ENCODE assay signal across 15 cellular contexts in genomic region chr17:36593651-36594316, GRCh38. TPM values are rescaled to one million over a fixed set of nuclear protein-coding genes. Genes with fewer than 3 reads are reported as not detected.
A peak's percentile ranks its signal among the peaks of the same experiment; 100 is the strongest.
DNase-seq lines count a peak whose midpoint lies in the region; ATAC-seq, FAIRE-seq and TF ChIP-seq lines count a peak whose summit lies in the region.
"Had no signal": no experiment of that assay in that cellular context is flagged by ENCODE, and none has a peak within 500 bp of the region (broad histone marks: within the 10 kb centered on the region; RNA-seq: fewer than 3 reads in every experiment).

No MANE protein-coding gene starts in this region.

- no peak overlapping the region for H3K27ac ChIP-seq in K562 (ENCODE audit: extremely low read depth, low read depth, low read length)

- POLR2A ChIA-PET in K562 (lab: Yijun Ruan, JAX) = interaction anchor here (0.6 to 3.7 kb wide), 5 partner anchors 9 to 813 kb away, joined by 3 to 19 read pairs (median 5); partner anchors contain the start of genes ACACA, MYO19, PIGW and TADA2A

- no peaks in the 10 kb centered on the region for H3K9me3 ChIP-seq in K562 (replicated peaks; ENCODE audit: control insufficient read depth, insufficient read depth, low read depth, low read length)

- peak overlapping the region in 1 of 2 experiments; percentile 79; a peak in 2 of 4 replicates for H3K9ac ChIP-seq in K562 (ENCODE audit: insufficient read depth in 1 of 2, low read depth in 2 of 2, low read length in 2 of 2)

- H3K4me1 Mint-ChIP-seq in stimulated activated effector memory CD8-positive, alpha-beta T cell treated with anti-CD3 and anti-CD28 coated beads, Interleukin-12 subunit alpha, Interleukin-12 subunit beta, amount 100 ng/mL, for 72 hours = peaks cover 43% of the 10 kb centered on the region

- H3K36me3 Mint-ChIP-seq in stimulated activated effector memory CD8-positive, alpha-beta T cell treated with anti-CD3 and anti-CD28 coated beads, Interleukin-12 subunit alpha, Interleukin-12 subunit beta, amount 100 ng/mL, for 72 hours = peaks cover 31% of the 10 kb centered on the region

- peak overlapping the region; percentile 84 for H3K4me2 ChIP-seq in K562 (ENCODE audit: insufficient read depth, low read length)

- no peaks in the 10 kb centered on the region; the same call in 1 of the 2 replicates for H4K20me1 ChIP-seq in K562 (replicated peaks; ENCODE audit: control insufficient read depth, insufficient read depth, low read length)

- DNase-seq in Right ventricle myocardium superior (no peak), cardiac septum (ENCODE audit: low spot score) (no peak), K562 (ENCODE audit: extremely low read depth in 1 of 4, low spot score in 3 of 4) (peak in 1 of 4 experiments; percentile 35), mesenteric fat pad (ENCODE audit: low spot score) (peak; percentile 45), ureter (ENCODE audit: low spot score) (peak; percentile 60), cerebellar cortex (ENCODE audit: low spot score) (no peak)
- no peak for DNase-seq in stimulated activated effector memory CD8-positive, alpha-beta T cell treated with anti-CD3 and anti-CD28 coated beads, Interleukin-12 subunit alpha, Interleukin-12 subunit beta, amount 100 ng/mL, for 72 hours (ENCODE audit: low spot score in 2 of 2)
- DNase-seq: EL, HCEC 1CT, nucleus accumbens had no signal

- TF ChIP-seq POLR2A in K562 (conservative IDR thresholded peaks at IDR 0.05) = no peak

- no peaks in the 10 kb centered on the region for H3K9me1 ChIP-seq in K562 (ENCODE audit: control insufficient read depth, insufficient read depth, low read length)

- intact Hi-C loops in Right ventricle myocardium superior (cut with DNase I) (no loop called here), cardiac septum (cut with DNase I) (loop anchor here (5.0 kb wide), 1 partner anchor 46 kb away; no protein-coding TSS in a partner anchor), K562 (cut with micrococcal nuclease) (no loop called here)

- TSS peak; percentile 39 for BruUV-seq in K562 (replicated peaks; lab: Mats Ljungman, UMichigan)

- no peaks in the 10 kb centered on the region for H3K27me3 ChIP-seq in K562 (ENCODE audit: control insufficient read depth in 2 of 2, insufficient read depth in 2 of 2, low read length in 2 of 2)

- no peak overlapping the region for H3K27ac Mint-ChIP-seq in stimulated activated effector memory CD8-positive, alpha-beta T cell treated with anti-CD3 and anti-CD28 coated beads, Interleukin-12 subunit alpha, Interleukin-12 subunit beta, amount 100 ng/mL, for 72 hours
- H3K27ac Mint-ChIP-seq: activated CD4-positive, alpha-beta memory T cell treated with anti-CD3 and anti-CD28 coated beads for 36 hours had no signal

- H3K9me3 Mint-ChIP-seq in stimulated activated effector memory CD8-positive, alpha-beta T cell treated with anti-CD3 and anti-CD28 coated beads, Interleukin-12 subunit alpha, Interleukin-12 subunit beta, amount 100 ng/mL, for 72 hours = no peaks in the 10 kb centered on the region
- H3K9me3 Mint-ChIP-seq: activated CD4-positive, alpha-beta memory T cell treated with anti-CD3 and anti-CD28 coated beads for 36 hours; activated naive CD4-positive, alpha-beta T cell treated with anti-CD3 and anti-CD28 coated beads, Interleukin-2, amount 50 U/mL, for 24 hours had no signal

- no peak for TF ChIP-seq EP300 in K562 (IDR thresholded peaks at IDR 0.05; ENCODE audit: low read length)

- no peak for TF ChIP-seq CTCF in K562 (IDR thresholded peaks at IDR 0.05 in 2 of 3, conservative IDR thresholded peaks at IDR 0.05 in 1 of 3; ENCODE audit: insufficient read depth in 2 of 3, low read depth in 1 of 3, low read length in 3 of 3)

- CTCF ChIA-PET in K562 (lab: Yijun Ruan, JAX; ENCODE audit: low intra/inter-chr PET ratio) = no interaction called here

- no peak overlapping the region; the same call in 1 of the 2 replicates for H3K4me3 ChIP-seq in K562

- FAIRE-seq in K562 (lab: Jason Lieb, UNC) = no peak
- FAIRE-seq: islet of Langerhans, RCC 7860 had no signal

- peaks cover 65 to 71% of the 10 kb centered on the region in 2 experiments for H3K4me1 ChIP-seq in K562 (replicated peaks in 1 of 2; ENCODE audit: control insufficient read depth in 2 of 2, insufficient read depth in 2 of 2, low read length in 2 of 2)

- peaks cover 68% of the 10 kb centered on the region for H3K36me3 ChIP-seq in K562 (ENCODE audit: control insufficient read depth, insufficient read depth, low read length)

- no peak for TF ChIP-seq RAD21 in K562 (CRISPR knock-in tag; conservative IDR thresholded peaks at IDR 0.05 in 1 of 2, IDR thresholded peaks at IDR 0.05 in 1 of 2)

- 47% methylated on average over 4 of the region's 8 CpGs for WGBS in K562 (ENCODE audit: insufficient coverage, low coverage, missing lambda C conversion rate)

- in situ Hi-C loops in K562 (cut with MboI) = loop anchor here (5.0 kb wide), 1 partner anchor 46 kb away; no protein-coding TSS in a partner anchor

- no peak overlapping the region for H3K4me3 Mint-ChIP-seq in stimulated activated effector memory CD8-positive, alpha-beta T cell treated with anti-CD3 and anti-CD28 coated beads, Interleukin-12 subunit alpha, Interleukin-12 subunit beta, amount 100 ng/mL, for 72 hours

- H3K79me2 ChIP-seq in K562 (ENCODE audit: control insufficient read depth, insufficient read depth, low read length) = peaks cover 70% of the 10 kb centered on the region

- peak; percentile 10 for ATAC-seq in Right ventricle myocardium superior (ENCODE audit: poor library complexity)
- no peak for ATAC-seq in K562
- no peak for ATAC-seq in stimulated activated effector memory CD8-positive, alpha-beta T cell treated with anti-CD3 and anti-CD28 coated beads, Interleukin-12 subunit alpha, Interleukin-12 subunit beta, amount 100 ng/mL, for 72 hours
- ATAC-seq in GM18909 (IDR thresholded peaks at IDR 0.05; ENCODE audit: poor library complexity, unreplicated experiment) = no peak

- H2AFZ ChIP-seq in K562 (ENCODE audit: low read depth, low read length) = no peak overlapping the region

RNA-seq across cellular contexts. Expression of gene DHRS11, which starts 2.1 kb away (rescaled TPM):
- total RNA-seq in Right ventricle myocardium superior (13.9 TPM), cardiac septum (15.3 TPM), K562 (2014; rRNA removed) (59.8 and 75.7 TPM in 2 replicates), K562 (2014; rRNA removed; fragmentation: Illumina TruSeq; extraction: Trizol) (38.3 and 49.7 TPM in 2 replicates), K562 (2015; rRNA removed; fragmentation: Illumina TruSeq; extraction: Trizol) (43.9 and 45.1 TPM in 2 replicates), K562 (2021) (66.2 and 68.2 TPM in 2 replicates), mesenteric fat pad (16.3 TPM), ureter (18.2 TPM)
- total RNA-seq in K562 (2011; cell fraction: chromatin; rRNA removed; ENCODE audit: low replicate concordance) = 92.9 and 198 TPM in 2 replicates
- total RNA-seq in K562 (2011; cell fraction: nucleolus; rRNA removed) = 118 and 119 TPM in 2 replicates
- total RNA-seq in K562 (2011; cell fraction: nucleoplasm; rRNA removed) = 123 and 139 TPM in 2 replicates
- polyA plus RNA-seq in K562 (2011; rRNA removed) (62.7 and 85.1 TPM in 2 replicates), K562 (2014; fragmentation: Illumina TruSeq; extraction: Trizol) (99.3 and 123 TPM in 2 replicates), K562 (2014; fragmentation: Nextera tagmentation; extraction: Ambion mirVana) (10 to 100 TPM; 15.2 to 23.0 TPM), K562 (2014; rRNA removed) (87.3 and 100 TPM in 2 replicates)
- 78.5 and 144 TPM in 2 replicates for polyA plus RNA-seq in K562 (2011; cell fraction: cytosol; rRNA removed)
- 97.1 and 183 TPM in 2 replicates for polyA plus RNA-seq in K562 (2011; cell fraction: nucleus; rRNA removed)
- 64.9 and 69.7 TPM in 2 replicates for polyA plus RNA-seq in K562 (2012)
- polyA minus RNA-seq in K562 (2011; rRNA and poly(A)+ RNA removed) = 30.9 and 70.0 TPM in 2 replicates
- polyA minus RNA-seq in K562 (2011; cell fraction: cytosol; rRNA and poly(A)+ RNA removed) = 31.7 and 48.1 TPM in 2 replicates
- 20.8 and 30.8 TPM in 2 replicates for polyA minus RNA-seq in K562 (2011; cell fraction: nucleus; rRNA and poly(A)+ RNA removed)

RNA-seq across cellular contexts. Expression of gene MRM1, which starts 7.6 kb away (rescaled TPM):
- 8.3 TPM for total RNA-seq in Right ventricle myocardium superior
- 7.0 TPM for total RNA-seq in cardiac septum
- total RNA-seq in K562 (2011; cell fraction: chromatin; rRNA removed; ENCODE audit: low replicate concordance) = 7.6 and 26.8 TPM in 2 replicates
- 26.1 and 30.4 TPM in 2 replicates for total RNA-seq in K562 (2011; cell fraction: nucleolus; rRNA removed)
- total RNA-seq in K562 (2011; cell fraction: nucleoplasm; rRNA removed) = 18.8 and 22.1 TPM in 2 replicates
- total RNA-seq in K562 (2014; rRNA removed) = 26.1 and 30.5 TPM in 2 replicates
- 9.8 and 12.8 TPM in 2 replicates for total RNA-seq in K562 (2014; rRNA removed; fragmentation: Illumina TruSeq; extraction: Trizol)
- total RNA-seq in K562 (2015; rRNA removed; fragmentation: Illumina TruSeq; extraction: Trizol) = 21.5 and 22.7 TPM in 2 replicates
- total RNA-seq in K562 (2021) = 28.1 and 28.4 TPM in 2 replicates
- polyA plus RNA-seq in K562 (2011; rRNA removed) = 10.7 and 14.1 TPM in 2 replicates
- 11.7 and 37.1 TPM in 2 replicates for polyA plus RNA-seq in K562 (2011; cell fraction: cytosol; rRNA removed)
- 10.4 and 25.5 TPM in 2 replicates for polyA plus RNA-seq in K562 (2011; cell fraction: nucleus; rRNA removed)
- 9.7 and 20.2 TPM in 2 replicates for polyA plus RNA-seq in K562 (2012)
- polyA plus RNA-seq in K562 (2014; fragmentation: Illumina TruSeq; extraction: Trizol) = 22.2 and 27.0 TPM in 2 replicates
- polyA plus RNA-seq in K562 (2014; fragmentation: Nextera tagmentation; extraction: Ambion mirVana) = 1 to 10 TPM in 1 of 2 experiments, under 1 TPM in 1; 0.61 to 1.4 TPM
- 27.1 and 27.2 TPM in 2 replicates for polyA plus RNA-seq in K562 (2014; rRNA removed)
- 3.2 and 6.3 TPM in 2 replicates for polyA minus RNA-seq in K562 (2011; rRNA and poly(A)+ RNA removed)
- polyA minus RNA-seq in K562 (2011; cell fraction: cytosol; rRNA and poly(A)+ RNA removed) = 13.0 and 14.2 TPM in 2 replicates
- polyA minus RNA-seq in K562 (2011; cell fraction: nucleus; rRNA and poly(A)+ RNA removed) = 10.3 and 12.9 TPM in 2 replicates
- 4.1 TPM for total RNA-seq in mesenteric fat pad
- 13.7 TPM for total RNA-seq in ureter

RNA-seq across cellular contexts. Expression of gene GGNBP2, which starts 49.1 kb away (rescaled TPM):
- 36.6 TPM for total RNA-seq in Right ventricle myocardium superior
- 50.2 TPM for total RNA-seq in cardiac septum
- total RNA-seq in K562 (2011; cell fraction: chromatin; rRNA removed; ENCODE audit: low replicate concordance) = 160 and 249 TPM in 2 replicates
- total RNA-seq in K562 (2011; cell fraction: nucleolus; rRNA removed) = 57.2 and 67.9 TPM in 2 replicates
- 114 and 172 TPM in 2 replicates for total RNA-seq in K562 (2011; cell fraction: nucleoplasm; rRNA removed)
- total RNA-seq in K562 (2014; rRNA removed) = 46.9 and 51.4 TPM in 2 replicates
- 64.1 and 66.0 TPM in 2 replicates for total RNA-seq in K562 (2014; rRNA removed; fragmentation: Illumina TruSeq; extraction: Trizol)
- 61.5 and 71.3 TPM in 2 replicates for total RNA-seq in K562 (2015; rRNA removed; fragmentation: Illumina TruSeq; extraction: Trizol)
- total RNA-seq in K562 (2021) = 53.2 and 60.5 TPM in 2 replicates
- 87.7 and 96.6 TPM in 2 replicates for polyA plus RNA-seq in K562 (2011; rRNA removed)
- 46.2 and 46.7 TPM in 2 replicates for polyA plus RNA-seq in K562 (2011; cell fraction: cytosol; rRNA removed)
- 119 and 123 TPM in 2 replicates for polyA plus RNA-seq in K562 (2011; cell fraction: nucleus; rRNA removed)
- 55.0 and 62.9 TPM in 2 replicates for polyA plus RNA-seq in K562 (2012)
- polyA plus RNA-seq in K562 (2014; fragmentation: Illumina TruSeq; extraction: Trizol) = 78.8 and 89.8 TPM in 2 replicates
- 10 to 100 TPM; 35.7 to 41.0 TPM for polyA plus RNA-seq in K562 (2014; fragmentation: Nextera tagmentation; extraction: Ambion mirVana)
- 71.6 and 76.5 TPM in 2 replicates for polyA plus RNA-seq in K562 (2014; rRNA removed)
- polyA minus RNA-seq in K562 (2011; rRNA and poly(A)+ RNA removed) = 76.8 and 116 TPM in 2 replicates
- 22.1 and 22.6 TPM in 2 replicates for polyA minus RNA-seq in K562 (2011; cell fraction: cytosol; rRNA and poly(A)+ RNA removed)
- polyA minus RNA-seq in K562 (2011; cell fraction: nucleus; rRNA and poly(A)+ RNA removed) = 31.4 and 44.9 TPM in 2 replicates
- 75.4 TPM for total RNA-seq in mesenteric fat pad
- total RNA-seq in ureter = 109 TPM

RNA-seq across cellular contexts. Expression of gene PIGW, which starts 59.0 kb away (rescaled TPM):
- total RNA-seq in Right ventricle myocardium superior (3.6 TPM), cardiac septum (4.3 TPM), K562 (2014; rRNA removed) (13.0 and 13.8 TPM in 2 replicates), K562 (2014; rRNA removed; fragmentation: Illumina TruSeq; extraction: Trizol) (24.7 and 27.8 TPM in 2 replicates), K562 (2015; rRNA removed; fragmentation: Illumina TruSeq; extraction: Trizol) (21.2 TPM in 2 replicates), K562 (2021) (22.1 and 26.9 TPM in 2 replicates), mesenteric fat pad (8.9 TPM), ureter (17.2 TPM)
- total RNA-seq in K562 (2011; cell fraction: chromatin; rRNA removed; ENCODE audit: low replicate concordance) = 12.0 and 21.0 TPM in 2 replicates
- 9.6 and 12.7 TPM in 2 replicates for total RNA-seq in K562 (2011; cell fraction: nucleolus; rRNA removed)
- total RNA-seq in K562 (2011; cell fraction: nucleoplasm; rRNA removed) = 22.6 and 29.7 TPM in 2 replicates
- polyA plus RNA-seq in K562 (2011; rRNA removed) (14.5 and 26.2 TPM in 2 replicates), K562 (2014; fragmentation: Illumina TruSeq; extraction: Trizol) (29.4 and 33.9 TPM in 2 replicates), K562 (2014; fragmentation: Nextera tagmentation; extraction: Ambion mirVana) (10 to 100 TPM in 1 of 2 experiments, 1 to 10 TPM in 1; 9.5 to 15.4 TPM), K562 (2014; rRNA removed) (16.5 and 25.0 TPM in 2 replicates)
- polyA plus RNA-seq in K562 (2011; cell fraction: cytosol; rRNA removed) = 11.9 and 12.9 TPM in 2 replicates
- polyA plus RNA-seq in K562 (2011; cell fraction: nucleus; rRNA removed) = 5.3 and 6.3 TPM in 2 replicates
- polyA plus RNA-seq in K562 (2012) = 13.2 and 26.4 TPM in 2 replicates
- polyA minus RNA-seq in K562 (2011; rRNA and poly(A)+ RNA removed) = 6.9 and 11.8 TPM in 2 replicates
- polyA minus RNA-seq in K562 (2011; cell fraction: cytosol; rRNA and poly(A)+ RNA removed) = 4.5 and 8.8 TPM in 2 replicates
- 4.6 and 5.0 TPM in 2 replicates for polyA minus RNA-seq in K562 (2011; cell fraction: nucleus; rRNA and poly(A)+ RNA removed)

RNA-seq across cellular contexts. Expression of gene MYO19, which starts 59.1 kb away (rescaled TPM):
- total RNA-seq in Right ventricle myocardium superior (12.7 TPM), cardiac septum (16.0 TPM), K562 (2014; rRNA removed) (129 and 163 TPM in 2 replicates), K562 (2014; rRNA removed; fragmentation: Illumina TruSeq; extraction: Trizol) (106 and 112 TPM in 2 replicates), K562 (2015; rRNA removed; fragmentation: Illumina TruSeq; extraction: Trizol) (117 and 121 TPM in 2 replicates), K562 (2021) (136 and 153 TPM in 2 replicates), mesenteric fat pad (46.8 TPM), ureter (93.7 TPM)
- 1,055 and 1,571 TPM in 2 replicates for total RNA-seq in K562 (2011; cell fraction: chromatin; rRNA removed; ENCODE audit: low replicate concordance)
- total RNA-seq in K562 (2011; cell fraction: nucleolus; rRNA removed) = 696 and 717 TPM in 2 replicates
- total RNA-seq in K562 (2011; cell fraction: nucleoplasm; rRNA removed) = 748 and 751 TPM in 2 replicates
- polyA plus RNA-seq in K562 (2011; rRNA removed) (115 and 135 TPM in 2 replicates), K562 (2014; fragmentation: Illumina TruSeq; extraction: Trizol) (139 and 162 TPM in 2 replicates), K562 (2014; fragmentation: Nextera tagmentation; extraction: Ambion mirVana) (10 to 100 TPM; 21.6 to 24.5 TPM), K562 (2014; rRNA removed) (176 and 178 TPM in 2 replicates)
- polyA plus RNA-seq in K562 (2011; cell fraction: cytosol; rRNA removed) = 96.3 and 184 TPM in 2 replicates
- 697 and 1,515 TPM in 2 replicates for polyA plus RNA-seq in K562 (2011; cell fraction: nucleus; rRNA removed)
- polyA plus RNA-seq in K562 (2012) = 69.8 and 106 TPM in 2 replicates
- 105 and 166 TPM in 2 replicates for polyA minus RNA-seq in K562 (2011; rRNA and poly(A)+ RNA removed)
- 66.4 and 70.3 TPM in 2 replicates for polyA minus RNA-seq in K562 (2011; cell fraction: cytosol; rRNA and poly(A)+ RNA removed)
- 226 and 316 TPM in 2 replicates for polyA minus RNA-seq in K562 (2011; cell fraction: nucleus; rRNA and poly(A)+ RNA removed)

Comparison
In these comparisons a context has a peak if more than half of its experiments do, and no peak if none do; other contexts are left out.
1. DNase-seq: peak in mesenteric fat pad (single experiment) and ureter (single experiment); none in Right ventricle myocardium superior (single experiment), cardiac septum (single experiment), cerebellar cortex (single experiment) and stimulated activated effector memory CD8-positive, alpha-beta T cell treated with anti-CD3 and anti-CD28 coated beads, Interleukin-12 subunit alpha, Interleukin-12 subunit beta, amount 100 ng/mL, for 72 hours (0 of 2).